Comparison of ENCODE assay signal across 25 cellular contexts in genomic region chr14:24735984-24736630, GRCh38.
DNase-seq lines count a peak whose midpoint lies in the region; ATAC-seq, FAIRE-seq and TF ChIP-seq lines count a peak whose summit lies in the region.
"Had no signal": no experiment of that assay in that cellular context is flagged by ENCODE, and none has a peak within 500 bp of the region (broad histone marks: within the 10 kb centered on the region; RNA-seq: fewer than 3 reads in every experiment).

No MANE protein-coding gene starts in this region.

- H2AFZ ChIP-seq in HepG2 (ENCODE audit: low read length) = no peak overlapping the region

- no peak overlapping the region for H3K27ac Mint-ChIP-seq in osteocyte (ENCODE audit: unreplicated experiment)
- H3K27ac Mint-ChIP-seq: B cell; CD4-positive, alpha-beta T cell; CD8-positive, alpha-beta T cell had no signal

- POLR2A ChIA-PET in HepG2 (lab: Yijun Ruan, JAX) = no interaction called here

- H3K4me2 ChIP-seq in HepG2 (ENCODE audit: low read depth, low read length) = no peak overlapping the region
- H3K4me2 ChIP-seq: A549; BLaER1 treated with 17β-estradiol and CSF1 and Interleukin-3, amounts not matched to agents 10 nM and 100 nM had no signal

- no peak overlapping the region for H3K4me3 ChIP-seq in HepG2 (replicated peaks in 1 of 3; ENCODE audit: insufficient read depth in 1 of 3, low read depth in 2 of 3, low read length in 3 of 3)
- H3K4me3 ChIP-seq in right lobe of liver = no peak overlapping the region
- H3K4me3 ChIP-seq: A549; BLaER1 treated with 17β-estradiol and CSF1 and Interleukin-3, amounts not matched to agents 10 nM and 100 nM; GM12878 had no signal

- no peaks in the 10 kb centered on the region for H3K9me3 Mint-ChIP-seq in osteocyte (ENCODE audit: unreplicated experiment)
- H3K9me3 Mint-ChIP-seq: CD4-positive, alpha-beta T cell; CD8-positive, alpha-beta T cell had no signal

- no peak for DNase-seq in HepG2 (ENCODE audit: low spot score)
- no peak for DNase-seq in right lobe of liver
- DNase-seq in SK-MEL-5 (ENCODE audit: low read depth, low spot score) = peak; percentile 37
- peak; percentile 21 for DNase-seq in pons (ENCODE audit: low spot score)
- DNase-seq in osteocyte (ENCODE audit: extremely low spot score, unreplicated experiment) = no peak
- DNase-seq: AML-193; CD4-positive, alpha-beta T cell; CD8-positive, alpha-beta T cell; COR-L47; DMS 273 treated with DMSO at 0.1 percent for 48 hours; DMS153; DMS53; DMS79; DND-41; EL; GDM1 had no signal

- no peak for FAIRE-seq in HepG2 (lab: Jason Lieb, UNC)
- FAIRE-seq: A549, GM12878, GM12892, GM18507 had no signal

- H3K36me3 Mint-ChIP-seq in osteocyte (ENCODE audit: unreplicated experiment) = no peaks in the 10 kb centered on the region
- H3K36me3 Mint-ChIP-seq: CD8-positive, alpha-beta T cell had no signal

- H3K4me1 Mint-ChIP-seq in osteocyte (ENCODE audit: unreplicated experiment) = no peaks in the 10 kb centered on the region
- H3K4me1 Mint-ChIP-seq: B cell had no signal

- no TSS peak for BruUV-seq in HepG2 (replicated peaks; lab: Mats Ljungman, UMichigan)

- H3K27ac ChIP-seq in HepG2 (ENCODE audit: extremely low read length, insufficient read depth, low read length) (no peak overlapping the region), right lobe of liver (no peak overlapping the region)
- H3K27ac ChIP-seq: 22Rv1; A549; BLaER1 treated with 17β-estradiol and CSF1 and Interleukin-3, amounts not matched to agents 10 nM and 100 nM; C4-2B had no signal

- no peak for TF ChIP-seq RAD21 in HepG2 (CRISPR knock-in tag; IDR thresholded peaks at IDR 0.05)

- no peak for ATAC-seq in HepG2
- no peak for ATAC-seq in right lobe of liver
- ATAC-seq in GM21423 (IDR thresholded peaks at IDR 0.05; ENCODE audit: unreplicated experiment) = no peak
- ATAC-seq: A549; CD8-positive, alpha-beta T cell; GM12878 had no signal

- H3K36me3 ChIP-seq in HepG2 (replicated peaks in 1 of 2; ENCODE audit: control insufficient read depth in 1 of 2, insufficient read depth in 2 of 2, low read length in 2 of 2) (no peaks in the 10 kb centered on the region), right lobe of liver (no peaks in the 10 kb centered on the region)
- H3K36me3 ChIP-seq: BLaER1 treated with 17β-estradiol and CSF1 and Interleukin-3, amounts not matched to agents 10 nM and 100 nM had no signal

- no peaks in the 10 kb centered on the region for H3K27me3 ChIP-seq in HepG2 (ENCODE audit: control insufficient read depth in 1 of 2, insufficient read depth in 2 of 2, low read length in 2 of 2)
- no peaks in the 10 kb centered on the region for H3K27me3 ChIP-seq in right lobe of liver
- H3K27me3 ChIP-seq: BLaER1 treated with 17β-estradiol and CSF1 and Interleukin-3, amounts not matched to agents 10 nM and 100 nM had no signal

- intact Hi-C loops in HepG2 (cut with micrococcal nuclease; ENCODE audit: unreplicated experiment) (loop anchor here (1.0 to 5.0 kb wide), 7 partner anchors 70 to 670 kb away; no protein-coding TSS in a partner anchor), right lobe of liver (cut with DNase I) (loop anchor here (10.0 kb wide), 2 partner anchors 309 to 399 kb away; no protein-coding TSS in a partner anchor)

- no peaks in the 10 kb centered on the region for H3K4me1 ChIP-seq in HepG2 (ENCODE audit: insufficient read depth, low read length)
- H3K4me1 ChIP-seq in right lobe of liver = no peaks in the 10 kb centered on the region
- H3K4me1 ChIP-seq: A549; BLaER1 treated with 17β-estradiol and CSF1 and Interleukin-3, amounts not matched to agents 10 nM and 100 nM had no signal

- in situ Hi-C loops in HepG2 (cut with HindIII; ENCODE audit: extremely low pct_ligation_motif_present, low pct_unique_long_range_greater_than_20kb) (loop anchor here (5.0 to 10.0 kb wide), 3 partner anchors 306 to 419 kb away; no protein-coding TSS in a partner anchor), SK-MEL-5 (cut with HindIII; ENCODE audit: low pct_unique_long_range_greater_than_20kb, low sequenced_read_pairs) (loop anchor here (25.0 kb wide), 1 partner anchor 401 kb away; no protein-coding TSS in a partner anchor)

- TF ChIP-seq EP300 in HepG2 (IDR thresholded peaks at IDR 0.05; ENCODE audit: low read depth in 2 of 2, low read length in 2 of 2) (no peak), HepG2 (CRISPR knock-in tag; IDR thresholded peaks at IDR 0.05; ENCODE audit: borderline replicate concordance) (no peak)

- no peak overlapping the region for H3K9ac ChIP-seq in HepG2 (ENCODE audit: insufficient read depth, low read depth, low read length)
- H3K9ac ChIP-seq: BLaER1 treated with 17β-estradiol and CSF1 and Interleukin-3, amounts not matched to agents 10 nM and 100 nM had no signal

- TF ChIP-seq CTCF in HepG2 (CRISPR knock-in tag; IDR thresholded peaks at IDR 0.05) = no peak
- no peak for TF ChIP-seq CTCF in right lobe of liver (IDR thresholded peaks at IDR 0.05)
- no peak for TF ChIP-seq CTCF in osteocyte (IDR thresholded peaks at IDR 0.05)

- 0% methylated on average over 1 of the region's 1 CpG for WGBS in HepG2 (ENCODE audit: low lambda C conversion rate)
- 71% methylated on average over 1 of the region's 1 CpG for WGBS in right lobe of liver (ENCODE audit: insufficient coverage, low coverage, low lambda C conversion rate, missing lambda C conversion rate)

- H3K9me3 ChIP-seq in HepG2 (ENCODE audit: low read length) (no peaks in the 10 kb centered on the region), right lobe of liver (no peaks in the 10 kb centered on the region)
- H3K9me3 ChIP-seq: A549 had no signal

- no peaks in the 10 kb centered on the region for H4K20me1 ChIP-seq in HepG2 (ENCODE audit: insufficient read depth, low read length)
- H4K20me1 ChIP-seq: BLaER1 treated with 17β-estradiol and CSF1 and Interleukin-3, amounts not matched to agents 10 nM and 100 nM had no signal

- CTCF ChIA-PET in HepG2 (lab: Yijun Ruan, JAX; ENCODE audit: low intra/inter-chr PET ratio, low total read pairs) = interaction anchor here (0.9 to 5.1 kb wide), 6 partner anchors 70 to 664 kb away, joined by 3 to 91 read pairs (median 9); no protein-coding TSS in a partner anchor

- no peaks in the 10 kb centered on the region for H3K79me2 ChIP-seq in HepG2 (ENCODE audit: insufficient read depth, low read length)

- H3K27me3 Mint-ChIP-seq in osteocyte (ENCODE audit: unreplicated experiment) = peaks cover 8% of the 10 kb centered on the region

- no peak overlapping the region for H3K4me3 Mint-ChIP-seq in osteocyte (ENCODE audit: unreplicated experiment)
- H3K4me3 Mint-ChIP-seq: B cell; CD4-positive, alpha-beta T cell; CD8-positive, alpha-beta T cell had no signal

- TF ChIP-seq POLR2A in HepG2 (IDR thresholded peaks at IDR 0.05; ENCODE audit: insufficient read depth in 1 of 2, low read depth in 2 of 2, low read length in 2 of 2) (no peak), right lobe of liver (IDR thresholded peaks at IDR 0.05) (no peak)

TF ChIP-seq in HepG2, 621 proteins besides CTCF, POLR2A, EP300 and RAD21:
- no peak for TF ChIP-seq ZNF3 (CRISPR knock-in tag; IDR thresholded peaks at IDR 0.05)
- peak; percentile 93 for TF ChIP-seq HNRNPK (IDR thresholded peaks at IDR 0.05; ENCODE audit: low read depth, low read length, poor library complexity, severe bottlenecking)
- no peak for TF ChIP-seq MAFK (conservative IDR thresholded peaks at IDR 0.05 in 1 of 2, IDR thresholded peaks at IDR 0.05 in 1 of 2; ENCODE audit: low read length in 2 of 2)

Comparison
In these comparisons a context has a peak if more than half of its experiments do, and no peak if none do; other contexts are left out.
1. DNase-seq: peak in SK-MEL-5 (single experiment) and pons (single experiment); none in HepG2 (single experiment), right lobe of liver (0 of 3) and osteocyte (single experiment).